In the genomic region with DNA sequence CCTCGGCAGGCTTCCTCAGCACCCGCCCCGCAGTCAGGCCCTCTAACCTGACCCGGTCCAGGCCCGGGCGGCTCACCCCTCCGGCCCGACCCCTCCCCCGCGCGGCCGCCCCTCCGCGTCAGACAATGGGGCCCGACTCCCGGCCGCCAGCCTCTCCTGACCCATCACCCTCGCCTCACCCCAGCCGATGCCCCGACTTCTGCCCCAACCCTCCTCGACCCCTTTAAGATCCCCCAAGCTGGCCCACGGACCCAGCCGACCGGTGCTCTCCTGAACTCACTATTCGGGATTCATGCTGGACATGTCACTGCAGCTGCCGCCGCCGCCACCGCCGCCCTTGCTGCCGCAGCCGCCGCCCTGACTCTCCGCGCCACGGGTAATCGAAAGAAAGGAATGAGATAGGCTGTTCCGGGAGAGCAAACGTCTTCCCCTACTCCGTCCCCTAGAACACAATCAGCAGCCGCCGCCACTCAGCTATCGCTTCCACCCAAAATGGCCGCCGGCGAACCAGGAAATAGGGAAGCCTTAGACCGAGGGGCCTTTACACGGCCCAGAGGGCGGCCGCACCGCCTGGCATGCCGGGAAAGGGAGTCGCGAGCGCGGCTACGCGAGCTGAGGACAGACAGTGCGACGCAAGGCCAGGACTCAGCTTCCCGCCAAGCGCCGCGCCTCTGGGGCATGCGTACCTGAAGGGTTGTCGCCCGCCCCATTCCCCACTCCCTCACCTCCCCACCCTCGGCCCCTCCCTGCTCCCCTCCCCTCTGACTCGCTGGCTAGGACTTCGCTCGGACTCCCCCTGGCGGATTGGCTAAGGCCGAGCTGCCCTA, we compare ENCODE assay signal across 1 cellular context.
A peak's percentile ranks its signal among the peaks of the same experiment; 100 is the strongest.
TF ChIP-seq lines count a peak whose summit lies in the region.

Gene RAB1A (minus strand): TSS at position 494 of the 827 bp plus-strand sequence. CDS start 191 bp downstream, at position 303.

TF ChIP-seq in HepG2, 621 proteins besides CTCF, POLR2A, EP300 and RAD21 (continued from another document and continues in another):
- TF ChIP-seq ZNF839 (CRISPR knock-in tag; IDR thresholded peaks at IDR 0.05; ENCODE audit: borderline replicate concordance) (no peak), ZNF614 (CRISPR knock-in tag; IDR thresholded peaks at IDR 0.05; ENCODE audit: borderline replicate concordance) (no peak; the same call in 1 of the 2 replicates), ZNF652 (CRISPR knock-in tag; IDR thresholded peaks at IDR 0.05; ENCODE audit: borderline replicate concordance, low read depth) (no peak), ZBTB20 (CRISPR knock-in tag; IDR thresholded peaks at IDR 0.05; ENCODE audit: borderline replicate concordance, low read depth) (no peak), ZNF883 (CRISPR knock-in tag; IDR thresholded peaks at IDR 0.05; ENCODE audit: not compliant biosample characterization) (peak; percentile 25), KAT8 (CRISPR knock-in tag; IDR thresholded peaks at IDR 0.05) (peak; percentile 95), ZNF780A (CRISPR knock-in tag; IDR thresholded peaks at IDR 0.05) (peak; percentile 61; the same call in 1 of the 2 replicates), RBM39 (IDR thresholded peaks at IDR 0.05; ENCODE audit: low read depth, low read length, poor library complexity, severe bottlenecking) (peak; percentile 97), ZNF382 (CRISPR knock-in tag; IDR thresholded peaks at IDR 0.05; ENCODE audit: borderline replicate concordance) (no peak), HNF4A (CRISPR knock-in tag; IDR thresholded peaks at IDR 0.05) (no peak; the same call in 1 of the 2 replicates), ZNF556 (CRISPR knock-in tag; IDR thresholded peaks at IDR 0.05; ENCODE audit: borderline replicate concordance) (0 out of 2 replicates have a peak, but pooled peaks have one; percentile 11), NCOA2 (CRISPR knock-in tag; IDR thresholded peaks at IDR 0.05) (peak; percentile 34; the same call in 1 of the 2 replicates), IRF1 (CRISPR knock-in tag; IDR thresholded peaks at IDR 0.05; ENCODE audit: low read depth) (no peak), FOXA1 (IDR thresholded peaks at IDR 0.05) (no peak), FOXA1 (CRISPR knock-in tag; IDR thresholded peaks at IDR 0.05) (peak; percentile 47; the same call in 1 of the 2 replicates), THAP11 (CRISPR knock-in tag; IDR thresholded peaks at IDR 0.05) (peak; percentile 98), CEBPZ (IDR thresholded peaks at IDR 0.05; ENCODE audit: low read length) (no peak), YEATS2 (CRISPR knock-in tag; IDR thresholded peaks at IDR 0.05; ENCODE audit: borderline replicate concordance) (peak; percentile 73), NFIC (IDR thresholded peaks at IDR 0.05; ENCODE audit: low read length) (no peak), RELA (CRISPR knock-in tag; IDR thresholded peaks at IDR 0.05) (peak; percentile 81; the same call in 1 of the 2 replicates), ZNF775 (CRISPR knock-in tag; IDR thresholded peaks at IDR 0.05; ENCODE audit: borderline replicate concordance) (no peak), SRSF4 (IDR thresholded peaks at IDR 0.05; ENCODE audit: low read depth, low read length, poor library complexity, severe bottlenecking) (no peak), ZNF33A (CRISPR knock-in tag; IDR thresholded peaks at IDR 0.05; ENCODE audit: borderline replicate concordance) (no peak), KDM6A (CRISPR knock-in tag; IDR thresholded peaks at IDR 0.05; ENCODE audit: low read depth) (no peak), ZNF34 (CRISPR knock-in tag; IDR thresholded peaks at IDR 0.05; ENCODE audit: borderline replicate concordance) (peak; percentile 78; the same call in 1 of the 2 replicates), MBD4 (IDR thresholded peaks at IDR 0.05; ENCODE audit: borderline replicate concordance, low read length) (no peak), PAF1 (CRISPR knock-in tag; IDR thresholded peaks at IDR 0.05) (no peak), ZBTB21 (CRISPR knock-in tag; IDR thresholded peaks at IDR 0.05) (0 out of 2 replicates have a peak, but pooled peaks have one; percentile 78), GABPB1 (CRISPR knock-in tag; IDR thresholded peaks at IDR 0.05) (peak; percentile 92), ZNF296 (CRISPR knock-in tag; conservative IDR thresholded peaks at IDR 0.05) (no peak), ZNF335 (CRISPR knock-in tag; IDR thresholded peaks at IDR 0.05) (peak; percentile 85; the same call in 1 of the 2 replicates), ZFP36L2 (CRISPR knock-in tag; IDR thresholded peaks at IDR 0.05) (no peak), ZFX (CRISPR knock-in tag; IDR thresholded peaks at IDR 0.05; ENCODE audit: low read depth) (peak; percentile 95), ZMAT5 (CRISPR knock-in tag; IDR thresholded peaks at IDR 0.05; ENCODE audit: borderline replicate concordance, low read depth) (no peak), ZBTB38 (CRISPR knock-in tag; IDR thresholded peaks at IDR 0.05) (peak; percentile 63), SIX1 (CRISPR knock-in tag; IDR thresholded peaks at IDR 0.05; ENCODE audit: borderline replicate concordance) (peak; percentile 40; the same call in 1 of the 2 replicates), MED8 (CRISPR knock-in tag; IDR thresholded peaks at IDR 0.05; ENCODE audit: insufficient replicate concordance) (peak; percentile 89), ZNF761 (CRISPR knock-in tag; conservative IDR thresholded peaks at IDR 0.05) (no peak), NFRKB (IDR thresholded peaks at IDR 0.05) (peak; percentile 95), ZSCAN21 (CRISPR knock-in tag; IDR thresholded peaks at IDR 0.05; ENCODE audit: borderline replicate concordance) (0 out of 2 replicates have a peak, but pooled peaks have one; percentile 23), SMARCE1 (IDR thresholded peaks at IDR 0.05; ENCODE audit: borderline replicate concordance) (no peak), ZNF589 (CRISPR knock-in tag; conservative IDR thresholded peaks at IDR 0.05) (peak; percentile 75; the same call in 1 of the 2 replicates), HOXA5 (CRISPR knock-in tag; IDR thresholded peaks at IDR 0.05) (peak; percentile 28; the same call in 1 of the 2 replicates), TOE1 (CRISPR knock-in tag; IDR thresholded peaks at IDR 0.05) (peak; percentile 72; the same call in 1 of the 2 replicates), ZBTB3 (CRISPR knock-in tag; IDR thresholded peaks at IDR 0.05; ENCODE audit: borderline replicate concordance, low read depth) (no peak)
- TF ChIP-seq, protein P1, sequence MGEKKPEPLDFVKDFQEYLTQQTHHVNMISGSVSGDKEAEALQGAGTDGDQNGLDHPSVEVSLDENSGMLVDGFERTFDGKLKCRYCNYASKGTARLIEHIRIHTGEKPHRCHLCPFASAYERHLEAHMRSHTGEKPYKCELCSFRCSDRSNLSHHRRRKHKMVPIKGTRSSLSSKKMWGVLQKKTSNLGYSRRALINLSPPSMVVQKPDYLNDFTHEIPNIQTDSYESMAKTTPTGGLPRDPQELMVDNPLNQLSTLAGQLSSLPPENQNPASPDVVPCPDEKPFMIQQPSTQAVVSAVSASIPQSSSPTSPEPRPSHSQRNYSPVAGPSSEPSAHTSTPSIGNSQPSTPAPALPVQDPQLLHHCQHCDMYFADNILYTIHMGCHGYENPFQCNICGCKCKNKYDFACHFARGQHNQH (CRISPR knock-in tag; IDR thresholded peaks at IDR 0.05): peak; percentile 56
- TF ChIP-seq, protein P2, sequence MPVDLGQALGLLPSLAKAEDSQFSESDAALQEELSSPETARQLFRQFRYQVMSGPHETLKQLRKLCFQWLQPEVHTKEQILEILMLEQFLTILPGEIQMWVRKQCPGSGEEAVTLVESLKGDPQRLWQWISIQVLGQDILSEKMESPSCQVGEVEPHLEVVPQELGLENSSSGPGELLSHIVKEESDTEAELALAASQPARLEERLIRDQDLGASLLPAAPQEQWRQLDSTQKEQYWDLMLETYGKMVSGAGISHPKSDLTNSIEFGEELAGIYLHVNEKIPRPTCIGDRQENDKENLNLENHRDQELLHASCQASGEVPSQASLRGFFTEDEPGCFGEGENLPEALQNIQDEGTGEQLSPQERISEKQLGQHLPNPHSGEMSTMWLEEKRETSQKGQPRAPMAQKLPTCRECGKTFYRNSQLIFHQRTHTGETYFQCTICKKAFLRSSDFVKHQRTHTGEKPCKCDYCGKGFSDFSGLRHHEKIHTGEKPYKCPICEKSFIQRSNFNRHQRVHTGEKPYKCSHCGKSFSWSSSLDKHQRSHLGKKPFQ (CRISPR knock-in tag; IDR thresholded peaks at IDR 0.05; ENCODE audit: insufficient replicate concordance): peak; percentile 95
- TF ChIP-seq, protein P3, sequence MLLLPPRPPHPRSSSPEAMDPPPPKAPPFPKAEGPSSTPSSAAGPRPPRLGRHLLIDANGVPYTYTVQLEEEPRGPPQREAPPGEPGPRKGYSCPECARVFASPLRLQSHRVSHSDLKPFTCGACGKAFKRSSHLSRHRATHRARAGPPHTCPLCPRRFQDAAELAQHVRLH (CRISPR knock-in tag; IDR thresholded peaks at IDR 0.05; ENCODE audit: borderline replicate concordance, low read depth): peak; percentile 60; the same call in 1 of the 2 replicates
- TF ChIP-seq, protein P4, sequence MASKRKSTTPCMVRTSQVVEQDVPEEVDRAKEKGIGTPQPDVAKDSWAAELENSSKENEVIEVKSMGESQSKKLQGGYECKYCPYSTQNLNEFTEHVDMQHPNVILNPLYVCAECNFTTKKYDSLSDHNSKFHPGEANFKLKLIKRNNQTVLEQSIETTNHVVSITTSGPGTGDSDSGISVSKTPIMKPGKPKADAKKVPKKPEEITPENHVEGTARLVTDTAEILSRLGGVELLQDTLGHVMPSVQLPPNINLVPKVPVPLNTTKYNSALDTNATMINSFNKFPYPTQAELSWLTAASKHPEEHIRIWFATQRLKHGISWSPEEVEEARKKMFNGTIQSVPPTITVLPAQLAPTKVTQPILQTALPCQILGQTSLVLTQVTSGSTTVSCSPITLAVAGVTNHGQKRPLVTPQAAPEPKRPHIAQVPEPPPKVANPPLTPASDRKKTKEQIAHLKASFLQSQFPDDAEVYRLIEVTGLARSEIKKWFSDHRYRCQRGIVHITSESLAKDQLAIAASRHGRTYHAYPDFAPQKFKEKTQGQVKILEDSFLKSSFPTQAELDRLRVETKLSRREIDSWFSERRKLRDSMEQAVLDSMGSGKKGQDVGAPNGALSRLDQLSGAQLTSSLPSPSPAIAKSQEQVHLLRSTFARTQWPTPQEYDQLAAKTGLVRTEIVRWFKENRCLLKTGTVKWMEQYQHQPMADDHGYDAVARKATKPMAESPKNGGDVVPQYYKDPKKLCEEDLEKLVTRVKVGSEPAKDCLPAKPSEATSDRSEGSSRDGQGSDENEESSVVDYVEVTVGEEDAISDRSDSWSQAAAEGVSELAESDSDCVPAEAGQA (IDR thresholded peaks at IDR 0.05; ENCODE audit: low read depth): peak; percentile 91
- TF ChIP-seq, protein P4 (CRISPR knock-in tag; IDR thresholded peaks at IDR 0.05; ENCODE audit: borderline replicate concordance): no peak
